In genomic region chr4:19455850-19456602, GRCh38 we compare ENCODE assay signal across 24 cellular contexts.
DNase-seq lines count a peak whose midpoint lies in the region; ATAC-seq, FAIRE-seq and TF ChIP-seq lines count a peak whose summit lies in the region.
"Had no signal": no experiment of that assay in that cellular context is flagged by ENCODE, and none has a peak within 500 bp of the region (broad histone marks: within the 10 kb centered on the region; RNA-seq: fewer than 3 reads in every experiment).

No MANE protein-coding gene starts in this region.

- H3K18ac ChIP-seq in IMR-90 (ENCODE audit: low read depth, low read length): no peak overlapping the region

- H2BK5ac ChIP-seq in IMR-90 (ENCODE audit: low read depth, low read length, poor library complexity, severe bottlenecking): no peak overlapping the region

- no peak overlapping the region for H2BK15ac ChIP-seq in IMR-90 (ENCODE audit: low read depth, low read length)

- H3K36me3 Mint-ChIP-seq in activated naive CD4-positive, alpha-beta T cell treated with anti-CD3 and anti-CD28 coated beads, Interleukin-2, amount 10 ng/mL, durations not matched to agents 7 days and 5 days: no peaks in the 10 kb centered on the region
- H3K36me3 Mint-ChIP-seq: activated naive CD4-positive, alpha-beta T cell treated with anti-CD3 and anti-CD28 coated beads, Interleukin-2, amount 50 U/mL, for 24 hours; CD8-positive, alpha-beta T cell; stimulated activated memory B cell treated with anti-CD40 and anti-IgM and Interleukin-4, amounts not matched to agents 10 μg/mL and 1 μg/mL and 100 μg/mL, for 72 hours had no signal

- POLR2A ChIA-PET in IMR-90 (lab: Charles Lee; ENCODE audit: unreplicated experiment): no interaction called here
- POLR2A ChIA-PET in PC-3 (lab: Charles Lee; ENCODE audit: unreplicated experiment): interaction anchor here (0.7 to 0.8 kb wide), 2 partner anchors 771 to 961 kb away, joined by 3 to 4 read pairs; no protein-coding TSS in a partner anchor

- H3K27me3 ChIP-seq in IMR-90 (ENCODE audit: control insufficient read depth, insufficient read depth, low read length): no peaks in the 10 kb centered on the region
- H3K27me3 ChIP-seq in PC-3 (ENCODE audit: low read length): no peaks in the 10 kb centered on the region
- H3K27me3 ChIP-seq: SJCRH30 had no signal

- dilution Hi-C loops in IMR-90 (cut with HindIII; ENCODE audit: low sequenced_read_pairs, unreplicated experiment): no loop called here

- H2BK120ac ChIP-seq in IMR-90 (ENCODE audit: low read depth, low read length): no peak overlapping the region

- CTCF ChIA-PET in IMR-90 (lab: Yijun Ruan, JAX) (no interaction called here), PC-3 (lab: Charles Lee) (no interaction called here)
- CTCF ChIA-PET in activated naive CD4-positive, alpha-beta T cell treated with anti-CD3 and anti-CD28 coated beads, Interleukin-2, amount 10 ng/mL, durations not matched to agents 7 days and 5 days (lab: Charles Lee): no interaction called here

- no peaks in the 10 kb centered on the region for H3K9me2 ChIP-seq in PC-3 (replicated peaks; ENCODE audit: low read length)

- H3K9me1 ChIP-seq in IMR-90 (ENCODE audit: insufficient read depth, low read length): no peaks in the 10 kb centered on the region

- no peak overlapping the region for H3K27ac Mint-ChIP-seq in activated naive CD4-positive, alpha-beta T cell treated with anti-CD3 and anti-CD28 coated beads, Interleukin-2, amount 10 ng/mL, durations not matched to agents 7 days and 5 days
- H3K27ac Mint-ChIP-seq: activated naive CD4-positive, alpha-beta T cell treated with anti-CD3 and anti-CD28 coated beads, Interleukin-2, amount 50 U/mL, for 24 hours; CD8-positive, alpha-beta T cell; HFFc6; IgD-negative memory B cell; stimulated activated memory B cell treated with anti-CD40 and anti-IgM and Interleukin-4, amounts not matched to agents 10 μg/mL and 1 μg/mL and 100 μg/mL, for 72 hours; T-helper 1 cell treated with Interleukin-12 subunit alpha and Interleukin-12 subunit beta and Interleukin-4 antibody, amounts not matched to agents 30 μg/mL and 1 μg/mL, for 36 hours had no signal

- FAIRE-seq in urothelium cell line (lab: Jason Lieb, UNC): no peak
- FAIRE-seq: endometrium had no signal

- H4K5ac ChIP-seq in IMR-90 (ENCODE audit: low read depth, low read length): no peak overlapping the region

- no TSS peak for BruUV-seq in IMR-90 (replicated peaks; lab: Mats Ljungman, UMichigan)
- BruUV-seq in PC-3 (replicated peaks; lab: Mats Ljungman, UMichigan): TSS peak; percentile 53

- TF ChIP-seq RAD21 in IMR-90 (IDR thresholded peaks at IDR 0.05; ENCODE audit: low read length): no peak

- no peak overlapping the region for H2AK5ac ChIP-seq in IMR-90 (ENCODE audit: low read depth, low read length)

- intact Hi-C loops in IMR-90 (cut with micrococcal nuclease): no loop called here
- intact Hi-C loops in PC-3 (cut with micrococcal nuclease): loop anchor here (5.0 kb wide), 3 partner anchors 74 to 796 kb away; partner anchors contain the start of gene SLIT2
- intact Hi-C loops in mucosa of descending colon (cut with DNase I, micrococcal nuclease): no loop called here

- H2AFZ ChIP-seq in IMR-90 (replicated peaks; ENCODE audit: low read length, poor library complexity) (no peak overlapping the region), PC-3 (ENCODE audit: low read length) (peak overlapping the region; percentile 98)

- H3K27ac ChIP-seq in IMR-90 (ENCODE audit: insufficient read depth, low read length) (no peak overlapping the region), PC-3 (ENCODE audit: low read length) (peak overlapping the region; percentile 61)
- H3K27ac ChIP-seq: SJCRH30, skin epidermis had no signal

- H3K14ac ChIP-seq in IMR-90 (replicated peaks; ENCODE audit: low read depth, low read length): no peak overlapping the region

- H3K4me2 ChIP-seq in IMR-90 (ENCODE audit: low read depth, low read length) (no peak overlapping the region), PC-3 (ENCODE audit: low read length) (peak overlapping the region; percentile 96)

- no peaks in the 10 kb centered on the region for H3K27me3 Mint-ChIP-seq in activated naive CD4-positive, alpha-beta T cell treated with anti-CD3 and anti-CD28 coated beads, Interleukin-2, amount 10 ng/mL, durations not matched to agents 7 days and 5 days
- H3K27me3 Mint-ChIP-seq: activated naive CD4-positive, alpha-beta T cell treated with anti-CD3 and anti-CD28 coated beads, Interleukin-2, amount 50 U/mL, for 24 hours; IgD-negative memory B cell; stimulated activated memory B cell treated with anti-CD40 and anti-IgM and Interleukin-4, amounts not matched to agents 10 μg/mL and 1 μg/mL and 100 μg/mL, for 72 hours had no signal

- in situ Hi-C loops in IMR-90 (cut with MboI; ENCODE audit: low sequenced_read_pairs): no loop called here

- H4K91ac ChIP-seq in IMR-90 (ENCODE audit: insufficient read depth, low read depth, low read length): no peak overlapping the region

- no peak for TF ChIP-seq POLR2A in IMR-90 (IDR thresholded peaks at IDR 0.05; ENCODE audit: low read depth, low read length)

- ATAC-seq in IMR-90 (ENCODE audit: low read depth) (no peak), PC-3 (peak; percentile 69), mucosa of descending colon (no peak), HG03342 (IDR thresholded peaks at IDR 0.05; ENCODE audit: unreplicated experiment) (no peak)
- ATAC-seq: CD8-positive, alpha-beta T cell; left cardiac atrium; stimulated activated memory B cell treated with anti-CD40 and anti-IgM and Interleukin-4, amounts not matched to agents 10 μg/mL and 1 μg/mL and 100 μg/mL, for 72 hours had no signal

- H3K79me1 ChIP-seq in IMR-90 (ENCODE audit: low read depth in 1 of 2, low read length in 2 of 2): no peaks in the 10 kb centered on the region

- H4K8ac ChIP-seq in IMR-90 (ENCODE audit: low read depth in 2 of 2, low read length in 2 of 2): no peak overlapping the region

- 90% methylated on average over 2 of the region's 21 CpGs; no CpG with 5 or more reads in 1 of the 2 experiments for WGBS in IMR-90 (ENCODE audit: extremely low coverage in 2 of 2, insufficient read length in 1 of 2), 2 experiments

- no peak overlapping the region for H3K23ac ChIP-seq in IMR-90 (ENCODE audit: low read depth, low read length)

- H3K36me3 ChIP-seq in IMR-90 (ENCODE audit: control insufficient read depth, insufficient read depth, low read length): no peaks in the 10 kb centered on the region
- no peaks in the 10 kb centered on the region for H3K36me3 ChIP-seq in PC-3 (ENCODE audit: low read depth, low read length)
- no peaks in the 10 kb centered on the region for H3K36me3 ChIP-seq in mucosa of descending colon (ENCODE audit: low read depth)
- H3K36me3 ChIP-seq: SJCRH30 had no signal

- no peak overlapping the region for H3K4me3 ChIP-seq in IMR-90 (ENCODE audit: insufficient read depth, low read depth, low read length)
- peak overlapping the region; percentile 97 for H3K4me3 ChIP-seq in PC-3 (ENCODE audit: low read length)
- no peak overlapping the region for H3K4me3 ChIP-seq in mucosa of descending colon
- H3K4me3 ChIP-seq: SJCRH30 had no signal

- H2AK9ac ChIP-seq in IMR-90 (replicated peaks; ENCODE audit: low read depth, low read length, poor library complexity): peak overlapping the region; percentile 55

- H3K79me2 ChIP-seq in PC-3 (ENCODE audit: low read length): peaks cover 42% of the 10 kb centered on the region

- no peaks in the 10 kb centered on the region for H3F3A ChIP-seq in PC-3 (ENCODE audit: low read length, unreplicated experiment)

- H3K4me1 ChIP-seq in IMR-90 (ENCODE audit: control insufficient read depth, insufficient read depth, low read length): no peaks in the 10 kb centered on the region
- H3K4me1 ChIP-seq in PC-3 (ENCODE audit: insufficient read depth, low read length): peaks cover 11% of the 10 kb centered on the region
- no peaks in the 10 kb centered on the region for H3K4me1 ChIP-seq in mucosa of descending colon (ENCODE audit: low read depth)
- H3K4me1 ChIP-seq: SJCRH30 had no signal

- TF ChIP-seq CTCF in IMR-90 (conservative IDR thresholded peaks at IDR 0.05; ENCODE audit: low read depth, low read length) (no peak), PC-3 (conservative IDR thresholded peaks at IDR 0.05; ENCODE audit: low read depth, low read length) (no peak), mucosa of descending colon (IDR thresholded peaks at IDR 0.05) (no peak)

- H3K9ac ChIP-seq in IMR-90 (ENCODE audit: low read depth, low read length) (no peak overlapping the region), PC-3 (ENCODE audit: low read length) (peak overlapping the region; percentile 82)

- no peak overlapping the region for H3K4ac ChIP-seq in IMR-90 (ENCODE audit: low read depth, low read length)

- DNase-seq in IMR-90 (no peak), NCI-H2227 treated with DMSO at 0.1 percent for 48 hours (lab: John Stamatoyannopoulos, UW) (peak; percentile 55), PC-3 (peak; percentile 55), urothelium cell line (ENCODE audit: low spot score) (peak; percentile 18), mucosa of descending colon (no peak)
- DNase-seq in activated naive CD4-positive, alpha-beta T cell treated with anti-CD3 and anti-CD28 coated beads, Interleukin-2, amount 10 ng/mL, durations not matched to agents 7 days and 5 days: no peak
- DNase-seq: activated CD4-positive, alpha-beta T cell treated with anti-CD3 and anti-CD28 coated beads for 48 hours; aorta; CD8-positive, alpha-beta T cell; DMS53; HFFc6; left cardiac atrium; MM.1S; NCI-H1694; NCI-H526; SJCRH30; stimulated activated CD4-positive, alpha-beta T cell treated with anti-CD3 and anti-CD28 coated beads, Interleukin-2, amount 100 ng/mL, for 24 hours had no signal

- no peaks in the 10 kb centered on the region for H4K20me1 ChIP-seq in IMR-90 (ENCODE audit: insufficient read depth, low read length)
- no peaks in the 10 kb centered on the region for H4K20me1 ChIP-seq in PC-3 (ENCODE audit: low read length)

- peaks cover 18% of the 10 kb centered on the region for H3K9me3 Mint-ChIP-seq in activated naive CD4-positive, alpha-beta T cell treated with anti-CD3 and anti-CD28 coated beads, Interleukin-2, amount 10 ng/mL, durations not matched to agents 7 days and 5 days
- H3K9me3 Mint-ChIP-seq: HFFc6 had no signal

- H3K9me3 ChIP-seq in IMR-90 (ENCODE audit: control insufficient read depth, insufficient read depth, low read length) (no peaks in the 10 kb centered on the region), PC-3 (ENCODE audit: low read length) (no peaks in the 10 kb centered on the region), mucosa of descending colon (no peaks in the 10 kb centered on the region)
- H3K9me3 ChIP-seq: SJCRH30 had no signal

- no peak overlapping the region for H2BK20ac ChIP-seq in IMR-90 (ENCODE audit: low read depth, low read length)

- H3K4me3 Mint-ChIP-seq in activated naive CD4-positive, alpha-beta T cell treated with anti-CD3 and anti-CD28 coated beads, Interleukin-2, amount 10 ng/mL, durations not matched to agents 7 days and 5 days: no peak overlapping the region
- H3K4me3 Mint-ChIP-seq: activated naive CD4-positive, alpha-beta T cell treated with anti-CD3 and anti-CD28 coated beads, Interleukin-2, amount 50 U/mL, for 24 hours; CD8-positive, alpha-beta T cell; HFFc6; stimulated activated memory B cell treated with anti-CD40 and anti-IgM and Interleukin-4, amounts not matched to agents 10 μg/mL and 1 μg/mL and 100 μg/mL, for 72 hours; T-helper 1 cell treated with Interleukin-12 subunit alpha and Interleukin-12 subunit beta and Interleukin-4 antibody, amounts not matched to agents 30 μg/mL and 1 μg/mL, for 36 hours had no signal

- no peaks in the 10 kb centered on the region for H3K4me1 Mint-ChIP-seq in activated naive CD4-positive, alpha-beta T cell treated with anti-CD3 and anti-CD28 coated beads, Interleukin-2, amount 10 ng/mL, durations not matched to agents 7 days and 5 days
- H3K4me1 Mint-ChIP-seq: activated naive CD4-positive, alpha-beta T cell treated with anti-CD3 and anti-CD28 coated beads, Interleukin-2, amount 50 U/mL, for 24 hours; IgD-negative memory B cell; stimulated activated memory B cell treated with anti-CD40 and anti-IgM and Interleukin-4, amounts not matched to agents 10 μg/mL and 1 μg/mL and 100 μg/mL, for 72 hours had no signal

- no peak overlapping the region for H3K56ac ChIP-seq in IMR-90 (ENCODE audit: extremely low read depth, insufficient read depth, low read length)

Comparison
In these comparisons a context has a peak if more than half of its experiments do, and no peak if none do; other contexts are left out.
1. DNase-seq: peak in NCI-H2227 treated with DMSO at 0.1 percent for 48 hours (single experiment), PC-3 (single experiment) and urothelium cell line (single experiment); none in IMR-90 (single experiment), mucosa of descending colon (0 of 3) and activated naive CD4-positive, alpha-beta T cell treated with anti-CD3 and anti-CD28 coated beads, Interleukin-2, amount 10 ng/mL, durations not matched to agents 7 days and 5 days (single experiment).